In the genomic region with DNA sequence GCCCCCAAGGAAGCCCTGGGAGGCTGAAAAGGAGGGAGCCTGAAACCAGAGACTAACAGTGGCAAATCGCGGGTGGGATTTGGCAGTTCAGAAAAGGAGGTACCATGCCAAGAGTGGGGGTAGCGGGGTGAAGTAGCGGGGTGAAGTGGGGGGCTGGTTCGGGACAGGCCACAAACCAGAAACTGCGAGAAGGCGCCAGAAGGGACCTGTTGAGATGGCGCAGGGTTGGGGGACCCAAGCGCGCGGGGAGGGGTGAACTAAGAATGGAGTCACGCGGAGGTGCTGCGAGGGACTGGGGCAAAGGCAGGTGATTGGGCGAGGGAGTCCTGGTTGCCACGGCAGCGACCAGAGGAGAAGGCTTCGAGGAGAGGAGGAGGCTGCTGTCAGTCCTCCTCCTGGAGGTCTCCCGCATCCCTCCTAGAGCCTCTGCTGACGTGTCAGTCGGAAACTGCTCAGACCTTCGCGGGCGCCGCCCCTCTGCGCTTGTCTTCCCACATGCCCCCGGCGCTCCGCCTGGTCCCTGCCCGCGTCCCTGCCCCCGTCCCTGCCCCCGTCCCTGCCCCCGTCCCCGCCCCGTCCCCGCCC, we compare ENCODE assay signal across 8 cellular contexts. TPM values are rescaled to one million over a fixed set of nuclear protein-coding genes. Genes with fewer than 3 reads are reported as not detected.
DNase-seq lines count a peak whose midpoint lies in the region; ATAC-seq lines count a peak whose summit lies in the region.

No MANE protein-coding gene starts in this region.

- in situ Hi-C loops in SK-MEL-5 (cut with HindIII; ENCODE audit: low pct_unique_long_range_greater_than_20kb, low sequenced_read_pairs): no loop called here

- peaks cover 12% of the 10 kb centered on the region for H3K36me3 Mint-ChIP-seq in activated naive CD4-positive, alpha-beta T cell treated with anti-CD3 and anti-CD28 coated beads, Interleukin-2, amount 10 ng/mL, durations not matched to agents 7 days and 5 days

- peaks cover 33% of the 10 kb centered on the region for H3K4me1 Mint-ChIP-seq in activated naive CD4-positive, alpha-beta T cell treated with anti-CD3 and anti-CD28 coated beads, Interleukin-2, amount 10 ng/mL, durations not matched to agents 7 days and 5 days

- no peaks in the 10 kb centered on the region for H3K9me3 Mint-ChIP-seq in activated naive CD4-positive, alpha-beta T cell treated with anti-CD3 and anti-CD28 coated beads, Interleukin-2, amount 10 ng/mL, durations not matched to agents 7 days and 5 days

- H3K27ac Mint-ChIP-seq in activated naive CD4-positive, alpha-beta T cell treated with anti-CD3 and anti-CD28 coated beads, Interleukin-2, amount 10 ng/mL, durations not matched to agents 7 days and 5 days: peak overlapping the region; percentile 89

- peak; percentile 83 for DNase-seq in GM04503 (ENCODE audit: low read depth)
- DNase-seq in NAMALWA (ENCODE audit: low spot score): peak; percentile 95
- DNase-seq in SK-MEL-5 (ENCODE audit: low read depth, low spot score): peak; percentile 85
- peak; percentile 95 for DNase-seq in activated naive CD4-positive, alpha-beta T cell treated with anti-CD3 and anti-CD28 coated beads, Interleukin-2, amount 10 ng/mL, durations not matched to agents 7 days and 5 days
- peak; percentile 89 for DNase-seq in globus pallidus (ENCODE audit: low spot score)
- peak; percentile 33 to 97 (median 88) for DNase-seq in nucleus accumbens (lab: John Stamatoyannopoulos, UW)
- DNase-seq in superior temporal gyrus (ENCODE audit: extremely low spot score): peak; percentile 80

- CTCF ChIA-PET in activated naive CD4-positive, alpha-beta T cell treated with anti-CD3 and anti-CD28 coated beads, Interleukin-2, amount 10 ng/mL, durations not matched to agents 7 days and 5 days (lab: Charles Lee): no interaction called here

- peak overlapping the region; percentile 83 for H3K4me3 Mint-ChIP-seq in activated naive CD4-positive, alpha-beta T cell treated with anti-CD3 and anti-CD28 coated beads, Interleukin-2, amount 10 ng/mL, durations not matched to agents 7 days and 5 days

- ATAC-seq in HG02571 (IDR thresholded peaks at IDR 0.05; ENCODE audit: unreplicated experiment): peak; percentile 86

- H3K27me3 Mint-ChIP-seq in activated naive CD4-positive, alpha-beta T cell treated with anti-CD3 and anti-CD28 coated beads, Interleukin-2, amount 10 ng/mL, durations not matched to agents 7 days and 5 days: peaks cover 23% of the 10 kb centered on the region

RNA-seq across cellular contexts. Expression of a gene that starts 0.4 kb away (rescaled TPM):
- total RNA-seq in SK-MEL-5 (2014; rRNA removed; shearing (Covaris generic)): 29.1 and 38.6 TPM in 2 replicates
- 33.3 and 35.4 TPM in 2 replicates for polyA plus RNA-seq in SK-MEL-5 (2015; cell fraction: cytosol; rRNA removed)
- polyA plus RNA-seq in SK-MEL-5 (2015; cell fraction: nucleus; rRNA removed): 110 and 154 TPM in 2 replicates

RNA-seq across cellular contexts. Expression of a gene that starts 27.7 kb away (rescaled TPM):
- 9.2 and 11.3 TPM in 2 replicates for total RNA-seq in SK-MEL-5 (2014; rRNA removed; shearing (Covaris generic))
- polyA plus RNA-seq in SK-MEL-5 (2015; cell fraction: cytosol; rRNA removed): 5.4 and 8.7 TPM in 2 replicates
- 31.2 and 38.1 TPM in 2 replicates for polyA plus RNA-seq in SK-MEL-5 (2015; cell fraction: nucleus; rRNA removed)

Comparison
In these comparisons a context has a peak if more than half of its experiments do, and no peak if none do; other contexts are left out.
1. Peak in every context shown above with its lines: DNase-seq and ATAC-seq.